In the genomic region with DNA sequence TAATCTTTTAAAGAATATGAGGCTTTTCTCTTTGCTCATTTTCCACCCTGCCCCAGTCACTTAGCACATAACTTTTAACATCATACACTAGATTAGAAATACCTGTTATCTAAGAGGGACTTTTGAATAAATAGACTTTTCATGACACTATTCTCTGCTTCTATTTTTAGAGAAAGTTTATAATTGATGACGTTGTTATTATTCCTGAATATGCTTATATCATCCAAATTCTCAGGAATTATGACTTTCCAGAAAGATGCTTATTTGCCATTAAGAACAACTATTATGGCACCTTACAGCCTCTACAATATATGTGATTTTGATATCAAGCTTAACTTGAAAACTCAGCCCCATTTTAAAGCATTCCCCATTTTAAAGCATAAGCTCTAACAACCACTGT, we compare ENCODE assay signal across 19 cellular contexts. TPM values are rescaled to one million over a fixed set of nuclear protein-coding genes. Genes with fewer than 3 reads are reported as not detected.
DNase-seq lines count a peak whose midpoint lies in the region; ATAC-seq, FAIRE-seq and TF ChIP-seq lines count a peak whose summit lies in the region.
"Had no signal": no experiment of that assay in that cellular context is flagged by ENCODE, and none has a peak within 500 bp of the region (broad histone marks: within the 10 kb centered on the region; RNA-seq: fewer than 3 reads in every experiment).

No MANE protein-coding gene starts in this region.

- ATAC-seq in A549: no peak
- ATAC-seq in natural killer cell treated with Interleukin-12 subunit alpha and Interleukin-12 subunit beta and Interleukin-15 and Interleukin-18, amount 100 ng/mL, for 72 hours: no peak
- no peak for ATAC-seq in effector memory CD8-positive, alpha-beta T cell (replicated peaks)
- no peak for ATAC-seq in HG03521 (IDR thresholded peaks at IDR 0.05; ENCODE audit: unreplicated experiment)
- ATAC-seq: GM12878, HCT116 had no signal

- DNase-seq in A549 (ENCODE audit: low read depth in 1 of 2, low spot score in 1 of 2) (no peak), dorsolateral prefrontal cortex (no peak)
- no peak for DNase-seq in natural killer cell treated with Interleukin-12 subunit alpha and Interleukin-12 subunit beta and Interleukin-15 and Interleukin-18, amount 100 ng/mL, for 72 hours (ENCODE audit: low spot score)
- DNase-seq in effector memory CD8-positive, alpha-beta T cell: no peak
- DNase-seq: 8988T; C1 segment of cervical spinal cord; Calu3; CD4-positive, alpha-beta memory T cell; COR-L47; EL; GDM1; GM23248; H9 had no signal

- no peak overlapping the region for H3K4me2 ChIP-seq in A549

- no peaks in the 10 kb centered on the region for H3K4me1 ChIP-seq in A549

- TF ChIP-seq POLR2A in A549 (IDR thresholded peaks at IDR 0.05; ENCODE audit: low read length): no peak

- no peak overlapping the region for H3K4me3 Mint-ChIP-seq in natural killer cell treated with Interleukin-12 subunit alpha and Interleukin-12 subunit beta and Interleukin-15 and Interleukin-18, amount 100 ng/mL, for 72 hours
- H3K4me3 Mint-ChIP-seq in effector memory CD8-positive, alpha-beta T cell: no peak overlapping the region
- H3K4me3 Mint-ChIP-seq: CD4-positive, alpha-beta memory T cell; H9 had no signal

- FAIRE-seq in A549 (lab: Jason Lieb, UNC): no peak
- FAIRE-seq: GM12878, GM19239 had no signal

- POLR2A ChIA-PET in A549 (lab: Yijun Ruan, JAX): no interaction called here

- H3K4me3 ChIP-seq in A549 (no peak overlapping the region), dorsolateral prefrontal cortex (peak overlapping the region in 56 of 59 donors; percentile 1 to 64 (median 34))
- H3K4me3 ChIP-seq: GM12878, GM23248 had no signal

- TF ChIP-seq EP300 in A549 (IDR thresholded peaks at IDR 0.05): no peak

- H3K27me3 ChIP-seq in dorsolateral prefrontal cortex: no peaks in the 10 kb centered on the region

- H3K27ac ChIP-seq in A549: no peak overlapping the region
- H3K27ac ChIP-seq in angular gyrus (ENCODE audit: low read depth, low read length): peak overlapping the region; percentile 62
- peak overlapping the region in 56 of 59 donors; percentile 1 to 89 (median 77) for H3K27ac ChIP-seq in dorsolateral prefrontal cortex
- peak overlapping the region; percentile 15 for H3K27ac ChIP-seq in temporal lobe (ENCODE audit: low read depth, low read length)
- H3K27ac ChIP-seq: GM23248 had no signal

- CTCF ChIA-PET in A549 (lab: Yijun Ruan, JAX): no interaction called here

- peaks cover 13 to 22% of the 10 kb centered on the region in 2 donors for H3K27me3 Mint-ChIP-seq in natural killer cell treated with Interleukin-12 subunit alpha and Interleukin-12 subunit beta and Interleukin-15 and Interleukin-18, amount 100 ng/mL, for 72 hours
- peaks cover 30 to 35% of the 10 kb centered on the region in 2 donors for H3K27me3 Mint-ChIP-seq in effector memory CD8-positive, alpha-beta T cell

- H3K27ac Mint-ChIP-seq in natural killer cell treated with Interleukin-12 subunit alpha and Interleukin-12 subunit beta and Interleukin-15 and Interleukin-18, amount 100 ng/mL, for 72 hours: no peak overlapping the region
- H3K27ac Mint-ChIP-seq in effector memory CD8-positive, alpha-beta T cell: no peak overlapping the region
- H3K27ac Mint-ChIP-seq: CD4-positive, alpha-beta memory T cell; H9 had no signal

- H3K36me3 Mint-ChIP-seq in natural killer cell treated with Interleukin-12 subunit alpha and Interleukin-12 subunit beta and Interleukin-15 and Interleukin-18, amount 100 ng/mL, for 72 hours: no peaks in the 10 kb centered on the region
- no peaks in the 10 kb centered on the region for H3K36me3 Mint-ChIP-seq in effector memory CD8-positive, alpha-beta T cell (ENCODE audit: insufficient read depth)
- H3K36me3 Mint-ChIP-seq: CD4-positive, alpha-beta memory T cell had no signal

- TF ChIP-seq CTCF in A549 (IDR thresholded peaks at IDR 0.05) (no peak), dorsolateral prefrontal cortex (IDR thresholded peaks at IDR 0.05 in 54 of 56, conservative IDR thresholded peaks at IDR 0.05 in 2 of 56; ENCODE audit: low read depth in 1 of 56, partially characterized antibody in 56 of 56) (no peak)

- no peaks in the 10 kb centered on the region for H3K4me1 Mint-ChIP-seq in natural killer cell treated with Interleukin-12 subunit alpha and Interleukin-12 subunit beta and Interleukin-15 and Interleukin-18, amount 100 ng/mL, for 72 hours (ENCODE audit: low read depth in 2 of 2)
- no peaks in the 10 kb centered on the region for H3K4me1 Mint-ChIP-seq in effector memory CD8-positive, alpha-beta T cell (ENCODE audit: low read depth in 2 of 2)
- H3K4me1 Mint-ChIP-seq: CD4-positive, alpha-beta memory T cell had no signal

- TF ChIP-seq RAD21 in A549 (conservative IDR thresholded peaks at IDR 0.05 in 1 of 2, IDR thresholded peaks at IDR 0.05 in 1 of 2): no peak

- WGBS in A549 (ENCODE audit: missing lambda C conversion rate): 37% methylated on average over 1 of the region's 1 CpG

- H3K9me3 Mint-ChIP-seq in natural killer cell treated with Interleukin-12 subunit alpha and Interleukin-12 subunit beta and Interleukin-15 and Interleukin-18, amount 100 ng/mL, for 72 hours: no peaks in the 10 kb centered on the region
- H3K9me3 Mint-ChIP-seq in effector memory CD8-positive, alpha-beta T cell: no peaks in the 10 kb centered on the region
- H3K9me3 Mint-ChIP-seq: CD4-positive, alpha-beta memory T cell; H9 had no signal

- intact Hi-C loops in dorsolateral prefrontal cortex (cut with DNase I): no loop called here

- H3K9me3 ChIP-seq in A549: no peaks in the 10 kb centered on the region

TF ChIP-seq in A549, 52 proteins besides CTCF, POLR2A, EP300 and RAD21:
- TF ChIP-seq NR3C1 (IDR thresholded peaks at IDR 0.05): no peak
- TF ChIP-seq MAFK (IDR thresholded peaks at IDR 0.05; ENCODE audit: partially characterized antibody): peak; percentile 30
TF ChIP-seq in A549: peak in this region for 1.

RNA-seq across cellular contexts. Expression of a gene that starts 11.4 kb away (rescaled TPM):
- polyA plus RNA-seq in A549 (2011; rRNA removed): 0.30 and 0.32 TPM in 2 replicates
- 0.22 and 0.35 TPM in 2 replicates for polyA plus RNA-seq in A549 (2012; cell fraction: cytosol; rRNA removed)
- 0.18 and 0.24 TPM in 2 replicates for polyA plus RNA-seq in A549 (2012; cell fraction: nucleus; rRNA removed)
- polyA plus RNA-seq in A549 (2017; fragmentation: RNase III; extraction: RNeasy Plus Mini Kit Qiagen cat#74134 plus additional on column Dnase treatment): 0.29 to 0.70 TPM (median 0.46 TPM) in 3 replicates
- 0.08 TPM in 1 of 2 replicates, not detected in the other for polyA minus RNA-seq in A549 (2011; rRNA and poly(A)+ RNA removed)
- 10 to 100 TPM; 13.6 to 71.1 (median 44.6) TPM for total RNA-seq in dorsolateral prefrontal cortex
- total RNA-seq in temporal lobe: 37.6 TPM
- total RNA-seq in natural killer cell treated with Interleukin-12 subunit alpha and Interleukin-12 subunit beta and Interleukin-15 and Interleukin-18, amount 100 ng/mL, for 72 hours: not detected
- total RNA-seq: Calu3; CD4-positive, alpha-beta memory T cell; GM12878; GM23248 had no signal
- polyA plus RNA-seq: CD4-positive, alpha-beta memory T cell; GM12878 had no signal

Comparison
In these comparisons a context has a peak if more than half of its experiments do, and no peak if none do; other contexts are left out.
1. H3K27ac ChIP-seq: peak in angular gyrus (single experiment), dorsolateral prefrontal cortex (56 of 59) and temporal lobe (single experiment); none in A549 (0 of 2).
2. RNA of a gene that starts 11.4 kb away (total RNA-seq): 13.6 to 71.1 TPM in dorsolateral prefrontal cortex and 37.6 TPM in temporal lobe (single experiment); not detected in natural killer cell treated with Interleukin-12 subunit alpha and Interleukin-12 subunit beta and Interleukin-15 and Interleukin-18, amount 100 ng/mL, for 72 hours; every median in the first group is over 10 times any median in the second.